Comparison of ENCODE assay signal across 7 cellular contexts in the genomic region with DNA sequence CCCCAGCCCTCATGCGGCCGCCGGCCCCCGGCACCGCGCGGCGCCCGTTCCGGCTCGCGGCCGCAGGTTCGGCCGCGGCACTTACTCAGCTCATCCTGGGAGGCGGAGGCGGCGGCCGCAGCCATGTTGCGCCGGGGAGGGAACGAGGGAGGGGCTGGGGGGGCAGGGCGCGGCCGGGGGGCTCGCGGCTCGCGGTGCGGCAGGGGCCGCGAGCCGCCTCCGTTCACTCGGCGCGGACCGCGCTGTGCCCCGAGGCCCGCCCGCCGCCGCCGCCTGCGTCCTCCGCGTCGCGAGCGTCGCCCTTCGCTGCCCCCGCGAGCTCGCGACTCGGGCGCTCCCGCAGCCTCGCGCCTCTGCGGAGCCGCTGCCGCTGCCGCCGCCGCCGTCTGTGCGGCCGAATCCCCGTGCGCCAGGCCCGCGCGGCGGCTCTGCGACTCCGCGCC. TPM values are rescaled to one million over a fixed set of nuclear protein-coding genes. Genes with fewer than 3 reads are reported as not detected.
A peak's percentile ranks its signal among the peaks of the same experiment; 100 is the strongest.
DNase-seq lines count a peak whose midpoint lies in the region; ATAC-seq, FAIRE-seq and TF ChIP-seq lines count a peak whose summit lies in the region.

No MANE protein-coding gene starts in this region.

- ATAC-seq in GM21529 (IDR thresholded peaks at IDR 0.05; ENCODE audit: unreplicated experiment) = peak; percentile 35
- ATAC-seq in activated CD8-positive, alpha-beta T cell treated with anti-CD3 and anti-CD28 coated beads for 36 hours = peak; percentile 31
- ATAC-seq in esophagus mucosa = peak; percentile 19
- peak in 3 of 4 donors; percentile 2 to 23 (median 4) for ATAC-seq in pancreas

- peaks cover 32% of the 10 kb centered on the region for H3K4me1 Mint-ChIP-seq in activated CD8-positive, alpha-beta T cell treated with anti-CD3 and anti-CD28 coated beads for 36 hours (ENCODE audit: low read depth)

- CTCF ChIA-PET in activated CD8-positive, alpha-beta T cell treated with anti-CD3 and anti-CD28 coated beads for 36 hours (lab: Charles Lee) = interaction anchor here (1.1 kb wide), 1 partner anchor 72 kb away, joined by 3 read pairs; no protein-coding TSS in a partner anchor

- no peak for FAIRE-seq in GM12892 (lab: Jason Lieb, UNC)
- FAIRE-seq in pancreas (lab: Jason Lieb, UNC) = no peak

- H3K36me3 Mint-ChIP-seq in activated CD8-positive, alpha-beta T cell treated with anti-CD3 and anti-CD28 coated beads for 36 hours (ENCODE audit: low read depth) = peaks cover 15% of the 10 kb centered on the region

- H3K27me3 ChIP-seq in pancreas = no peaks in the 10 kb centered on the region
- no peaks in the 10 kb centered on the region for H3K27me3 ChIP-seq in uterus

- intact Hi-C loops in activated CD8-positive, alpha-beta T cell treated with anti-CD3 and anti-CD28 coated beads for 36 hours (cut with micrococcal nuclease) = no loop called here
- intact Hi-C loops in pancreas (cut with DNase I) = no loop called here
- intact Hi-C loops in uterus (cut with DNase I; ENCODE audit: low total_unique reads) = no loop called here

- H3K9me3 Mint-ChIP-seq in activated CD8-positive, alpha-beta T cell treated with anti-CD3 and anti-CD28 coated beads for 36 hours = no peaks in the 10 kb centered on the region

- TF ChIP-seq POLR2A in GM12892 (IDR thresholded peaks at IDR 0.05; ENCODE audit: low read depth, low read length) = no peak; the same call in 1 of the 2 replicates
- peak in 1 of 2 donors; percentile 28 for TF ChIP-seq POLR2A in uterus (IDR thresholded peaks at IDR 0.05)

- no peak overlapping the region for H3K27ac Mint-ChIP-seq in activated CD8-positive, alpha-beta T cell treated with anti-CD3 and anti-CD28 coated beads for 36 hours

- peak overlapping the region; percentile 63 to 85 (median 81) for H3K4me3 ChIP-seq in pancreas
- peak overlapping the region; percentile 68 to 96 for H3K4me3 ChIP-seq in uterus

- no peaks in the 10 kb centered on the region for H3K9me3 ChIP-seq in pancreas
- H3K9me3 ChIP-seq in uterus = no peaks in the 10 kb centered on the region

- no peaks in the 10 kb centered on the region for H3K36me3 ChIP-seq in pancreas
- no peaks in the 10 kb centered on the region for H3K36me3 ChIP-seq in uterus

- peak overlapping the region; percentile 37 for H3K4me3 Mint-ChIP-seq in activated CD8-positive, alpha-beta T cell treated with anti-CD3 and anti-CD28 coated beads for 36 hours

- peaks cover 0 to 10% (median 0%) of the 10 kb centered on the region in 3 donors for H3K4me1 ChIP-seq in pancreas
- no peaks in the 10 kb centered on the region for H3K4me1 ChIP-seq in uterus

- no peak for TF ChIP-seq EP300 in Ishikawa (IDR thresholded peaks at IDR 0.05; ENCODE audit: borderline replicate concordance)

- 0 to 1% methylated on average over 18 to 81 of the region's 81 CpGs for WGBS in pancreas, 2 donors

- H3K27ac ChIP-seq in pancreas (peak overlapping the region; percentile 90 to 96 (median 92)), uterus (peak overlapping the region; percentile 98)

- TF ChIP-seq CTCF in activated CD8-positive, alpha-beta T cell treated with anti-CD3 and anti-CD28 coated beads for 36 hours (IDR thresholded peaks at IDR 0.05) = no peak
- TF ChIP-seq CTCF in pancreas (IDR thresholded peaks at IDR 0.05) (no peak), uterus (IDR thresholded peaks at IDR 0.05) (no peak)

- DNase-seq in GM12892 (ENCODE audit: insufficient read length) = peak; percentile 53
- peak; percentile 59 for DNase-seq in activated CD8-positive, alpha-beta T cell treated with anti-CD3 and anti-CD28 coated beads for 36 hours
- peak in 3 of 6 donors; percentile 51 to 77 (median 74) for DNase-seq in pancreas
- DNase-seq in uterus = peak in 1 of 2 donors; percentile 31

- POLR2A ChIA-PET in activated CD8-positive, alpha-beta T cell treated with anti-CD3 and anti-CD28 coated beads for 36 hours (lab: Charles Lee) = interaction anchor here (0.5 to 1.5 kb wide), 4 partner anchors 59 to 455 kb away, joined by 3 to 5 read pairs (median 3); no protein-coding TSS in a partner anchor

- H3K27me3 Mint-ChIP-seq in activated CD8-positive, alpha-beta T cell treated with anti-CD3 and anti-CD28 coated beads for 36 hours = no peaks in the 10 kb centered on the region

- no peak for TF ChIP-seq RAD21 in Ishikawa (IDR thresholded peaks at IDR 0.05; ENCODE audit: low read depth)

TF ChIP-seq in Ishikawa, 13 proteins besides CTCF, POLR2A, EP300 and RAD21:
- no peak for TF ChIP-seq CREB1 (IDR thresholded peaks at IDR 0.05; ENCODE audit: low read depth)
- TF ChIP-seq YY1 (IDR thresholded peaks at IDR 0.05; ENCODE audit: low read depth) = peak; percentile 74; the same call in 1 of the 2 replicates
- 0 out of 2 replicates have a peak, but pooled peaks have one; percentile 46 for TF ChIP-seq TAF1 (IDR thresholded peaks at IDR 0.05; ENCODE audit: low read depth)

RNA-seq across cellular contexts. Expression of a gene that starts 0.7 kb away (rescaled TPM):
- polyA plus RNA-seq in GM12892 (2012; ENCODE audit: missing spikeins) = 45.4 TPM
- 10 to 100 TPM; 71.6 to 79.6 TPM for total RNA-seq in activated CD8-positive, alpha-beta T cell treated with anti-CD3 and anti-CD28 coated beads for 36 hours
- 56.5 TPM for total RNA-seq in esophagus mucosa
- total RNA-seq in pancreas = 10 to 100 TPM; 36.6 to 43.6 (median 40.3) TPM
- 10 to 100 TPM; 12.2 to 18.3 TPM for polyA plus RNA-seq in pancreas
- 100 to 1,000 TPM in 1 of 4 donors, 10 to 100 TPM in 3; 56.1 to 115 (median 84.4) TPM for total RNA-seq in uterus

RNA-seq across cellular contexts. Expression of a gene that starts 41.5 kb away (rescaled TPM):
- polyA plus RNA-seq in GM12892 (2012; ENCODE audit: missing spikeins) = 0.36 TPM
- total RNA-seq in activated CD8-positive, alpha-beta T cell treated with anti-CD3 and anti-CD28 coated beads for 36 hours = 1 to 10 TPM; 2.6 to 2.8 TPM
- 0.36 TPM for total RNA-seq in esophagus mucosa
- total RNA-seq in pancreas = 1 to 10 TPM; 2.6 to 8.0 (median 6.0) TPM
- polyA plus RNA-seq in pancreas = 1 to 10 TPM; 1.1 to 2.0 TPM
- 10 to 100 TPM; 11.0 to 60.2 (median 31.7) TPM for total RNA-seq in uterus
